Comparison of ENCODE assay signal across 30 cellular contexts in the genomic region with DNA sequence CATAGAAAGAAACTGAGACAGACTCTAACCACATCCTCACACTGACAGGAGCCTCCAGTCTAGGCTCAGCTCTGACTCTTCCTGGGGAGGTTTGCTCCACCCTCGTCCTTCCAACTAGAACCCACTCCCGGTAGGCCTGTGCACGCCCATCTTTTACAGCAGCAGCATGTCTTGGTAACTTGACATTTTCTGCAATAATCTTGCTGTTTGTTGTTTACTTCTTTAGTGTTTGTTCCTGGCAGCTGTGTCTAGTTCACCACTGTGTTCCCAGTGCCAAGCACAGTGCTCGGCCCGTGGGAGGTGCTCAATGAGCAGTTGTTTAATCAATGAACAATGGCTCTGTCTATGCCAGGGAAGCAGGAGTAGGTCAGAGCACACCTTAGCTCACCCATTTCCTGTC. TPM values are rescaled to one million over a fixed set of nuclear protein-coding genes. Genes with fewer than 3 reads are reported as not detected.
"Had no signal": no experiment of that assay in that cellular context is flagged by ENCODE, and none has a peak within 500 bp of the region (broad histone marks: within the 10 kb centered on the region; RNA-seq: fewer than 3 reads in every experiment).

No MANE protein-coding gene starts in this region.

- H3K4me1 Mint-ChIP-seq: endodermal cell had no signal

- H3K36me3 ChIP-seq: esophagus squamous epithelium, gastrocnemius medialis, heart left ventricle, left lung, lower lobe of right lung had no signal

- FAIRE-seq: colon, endometrium, endothelial cell of umbilical vein, islet of Langerhans, keratinocyte had no signal

- H3K4me1 ChIP-seq: esophagus squamous epithelium, gastrocnemius medialis, heart left ventricle, left lung, lower lobe of right lung had no signal

- ATAC-seq: effector memory CD8-positive, alpha-beta T cell; gastrocnemius medialis; heart left ventricle; left cardiac atrium; left lung; left ventricle myocardium superior; lower lobe of right lung had no signal

- H3K4me3 ChIP-seq: esophagus squamous epithelium, gastrocnemius medialis, heart left ventricle, left lung, lower lobe of right lung had no signal

- H3K4me3 Mint-ChIP-seq: dendritic cell treated with granulocyte-macrophage colony-stimulating factor and Interleukin-4, amounts not matched to agents 40 ng/mL and 50 ng/mL, for 4 days; effector memory CD8-positive, alpha-beta T cell; endodermal cell had no signal

- H3K27ac Mint-ChIP-seq: dendritic cell treated with granulocyte-macrophage colony-stimulating factor and Interleukin-4, amounts not matched to agents 40 ng/mL and 50 ng/mL, for 4 days; effector memory CD8-positive, alpha-beta T cell; endodermal cell had no signal

- H3K27ac ChIP-seq: esophagus squamous epithelium, gastrocnemius medialis, heart left ventricle, left lung, lower lobe of right lung had no signal

- H3K27me3 ChIP-seq: esophagus squamous epithelium, gastrocnemius medialis had no signal

- H3K27me3 Mint-ChIP-seq: dendritic cell treated with granulocyte-macrophage colony-stimulating factor and Interleukin-4, amounts not matched to agents 40 ng/mL and 50 ng/mL, for 4 days; effector memory CD8-positive, alpha-beta T cell had no signal

- H3K9me3 ChIP-seq: gastrocnemius medialis had no signal

- DNase-seq: cortex of kidney; effector CD8-positive, alpha-beta T cell; effector memory CD8-positive, alpha-beta T cell; endodermal cell; esophagus squamous epithelium; foreskin fibroblast; foreskin melanocyte; gastrocnemius medialis; heart left ventricle; hippocampal formation; left cardiac atrium; left lung; left ventricle myocardium superior; lower lobe of right lung; mesendoderm; midbrain had no signal

RNA-seq across cellular contexts. Expression of gene ZNF729, which starts 23.1 kb away (rescaled TPM):
- total RNA-seq: cerebellum, dermis microvascular lymphatic vessel endothelial cell, endodermal cell, endothelial cell of umbilical vein, epithelial cell of proximal tubule, esophagus squamous epithelium, gastrocnemius medialis, glomerular endothelial cell, heart left ventricle, kidney epithelial cell, left cardiac atrium, left lung, left ventricle myocardium superior, lower leg skin, lower lobe of right lung, lung microvascular endothelial cell, mucosa of gallbladder had no signal
